ENCODE assay signal across 1 cellular context in the genomic region with DNA sequence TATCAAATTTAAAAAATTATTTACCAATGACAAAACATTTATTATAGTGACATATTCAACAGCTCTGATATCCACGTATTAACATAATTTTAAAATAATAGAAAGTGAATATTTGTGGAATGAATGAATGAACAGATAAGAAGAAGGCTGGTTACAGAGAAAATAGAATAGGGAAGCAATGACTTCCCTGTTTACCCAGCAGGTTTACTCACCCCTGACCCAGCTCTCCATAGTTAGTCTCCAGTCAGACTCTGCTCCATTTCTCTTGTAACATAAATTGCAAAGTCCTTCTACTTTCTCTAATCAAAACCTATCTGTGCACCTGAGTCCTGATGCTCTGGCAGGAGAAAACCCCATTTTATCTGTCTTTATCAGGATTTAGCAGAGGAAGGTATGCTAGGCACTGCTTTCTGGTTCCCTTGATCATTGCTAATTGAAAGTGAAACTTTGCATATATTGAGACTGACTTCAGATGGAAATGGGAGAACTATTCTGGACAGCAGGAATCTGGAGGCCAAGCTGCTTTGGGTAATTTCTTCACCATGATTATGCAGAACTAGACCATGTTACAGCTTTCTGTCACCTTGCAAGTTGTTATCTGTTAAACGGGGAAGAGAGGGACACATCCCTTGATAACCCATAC.
TF ChIP-seq lines count a peak whose summit lies in the region.

No MANE protein-coding gene starts in this region.

TF ChIP-seq in SK-N-SH, 30 proteins besides CTCF, POLR2A, EP300 and RAD21:
- TF ChIP-seq GATA2 (CRISPR knock-in tag; IDR thresholded peaks at IDR 0.05): no peak
- no peak for TF ChIP-seq FOXJ3 (CRISPR knock-in tag; IDR thresholded peaks at IDR 0.05)
- TF ChIP-seq, protein P1, sequence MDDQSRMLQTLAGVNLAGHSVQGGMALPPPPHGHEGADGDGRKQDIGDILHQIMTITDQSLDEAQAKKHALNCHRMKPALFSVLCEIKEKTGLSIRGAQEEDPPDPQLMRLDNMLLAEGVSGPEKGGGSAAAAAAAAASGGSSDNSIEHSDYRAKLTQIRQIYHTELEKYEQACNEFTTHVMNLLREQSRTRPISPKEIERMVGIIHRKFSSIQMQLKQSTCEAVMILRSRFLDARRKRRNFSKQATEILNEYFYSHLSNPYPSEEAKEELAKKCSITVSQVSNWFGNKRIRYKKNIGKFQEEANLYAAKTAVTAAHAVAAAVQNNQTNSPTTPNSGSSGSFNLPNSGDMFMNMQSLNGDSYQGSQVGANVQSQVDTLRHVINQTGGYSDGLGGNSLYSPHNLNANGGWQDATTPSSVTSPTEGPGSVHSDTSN (IDR thresholded peaks at IDR 0.05): no peak
- no peak for TF ChIP-seq POLR2AphosphoS5 (IDR thresholded peaks at IDR 0.05; ENCODE audit: low read depth, low read length)
- TF ChIP-seq, protein P2, sequence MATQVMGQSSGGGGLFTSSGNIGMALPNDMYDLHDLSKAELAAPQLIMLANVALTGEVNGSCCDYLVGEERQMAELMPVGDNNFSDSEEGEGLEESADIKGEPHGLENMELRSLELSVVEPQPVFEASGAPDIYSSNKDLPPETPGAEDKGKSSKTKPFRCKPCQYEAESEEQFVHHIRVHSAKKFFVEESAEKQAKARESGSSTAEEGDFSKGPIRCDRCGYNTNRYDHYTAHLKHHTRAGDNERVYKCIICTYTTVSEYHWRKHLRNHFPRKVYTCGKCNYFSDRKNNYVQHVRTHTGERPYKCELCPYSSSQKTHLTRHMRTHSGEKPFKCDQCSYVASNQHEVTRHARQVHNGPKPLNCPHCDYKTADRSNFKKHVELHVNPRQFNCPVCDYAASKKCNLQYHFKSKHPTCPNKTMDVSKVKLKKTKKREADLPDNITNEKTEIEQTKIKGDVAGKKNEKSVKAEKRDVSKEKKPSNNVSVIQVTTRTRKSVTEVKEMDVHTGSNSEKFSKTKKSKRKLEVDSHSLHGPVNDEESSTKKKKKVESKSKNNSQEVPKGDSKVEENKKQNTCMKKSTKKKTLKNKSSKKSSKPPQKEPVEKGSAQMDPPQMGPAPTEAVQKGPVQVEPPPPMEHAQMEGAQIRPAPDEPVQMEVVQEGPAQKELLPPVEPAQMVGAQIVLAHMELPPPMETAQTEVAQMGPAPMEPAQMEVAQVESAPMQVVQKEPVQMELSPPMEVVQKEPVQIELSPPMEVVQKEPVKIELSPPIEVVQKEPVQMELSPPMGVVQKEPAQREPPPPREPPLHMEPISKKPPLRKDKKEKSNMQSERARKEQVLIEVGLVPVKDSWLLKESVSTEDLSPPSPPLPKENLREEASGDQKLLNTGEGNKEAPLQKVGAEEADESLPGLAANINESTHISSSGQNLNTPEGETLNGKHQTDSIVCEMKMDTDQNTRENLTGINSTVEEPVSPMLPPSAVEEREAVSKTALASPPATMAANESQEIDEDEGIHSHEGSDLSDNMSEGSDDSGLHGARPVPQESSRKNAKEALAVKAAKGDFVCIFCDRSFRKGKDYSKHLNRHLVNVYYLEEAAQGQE (IDR thresholded peaks at IDR 0.05; ENCODE audit: low read depth, low read length): no peak
- no peak for TF ChIP-seq CHD2 (IDR thresholded peaks at IDR 0.05; ENCODE audit: low read length, partially characterized antibody)
- no peak for TF ChIP-seq MEF2A (IDR thresholded peaks at IDR 0.05; ENCODE audit: borderline replicate concordance, low read depth)
- TF ChIP-seq TAF1 (IDR thresholded peaks at IDR 0.05; ENCODE audit: borderline replicate concordance, low read depth, low read length): no peak
- TF ChIP-seq, protein P3, sequence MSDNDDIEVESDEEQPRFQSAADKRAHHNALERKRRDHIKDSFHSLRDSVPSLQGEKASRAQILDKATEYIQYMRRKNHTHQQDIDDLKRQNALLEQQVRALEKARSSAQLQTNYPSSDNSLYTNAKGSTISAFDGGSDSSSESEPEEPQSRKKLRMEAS (IDR thresholded peaks at IDR 0.05; ENCODE audit: low read depth): no peak
- TF ChIP-seq SIN3A (IDR thresholded peaks at IDR 0.05; ENCODE audit: borderline replicate concordance, low read depth, low read length): no peak
- TF ChIP-seq RFX5 (IDR thresholded peaks at IDR 0.05; ENCODE audit: low read length): no peak
- TF ChIP-seq, protein P4, sequence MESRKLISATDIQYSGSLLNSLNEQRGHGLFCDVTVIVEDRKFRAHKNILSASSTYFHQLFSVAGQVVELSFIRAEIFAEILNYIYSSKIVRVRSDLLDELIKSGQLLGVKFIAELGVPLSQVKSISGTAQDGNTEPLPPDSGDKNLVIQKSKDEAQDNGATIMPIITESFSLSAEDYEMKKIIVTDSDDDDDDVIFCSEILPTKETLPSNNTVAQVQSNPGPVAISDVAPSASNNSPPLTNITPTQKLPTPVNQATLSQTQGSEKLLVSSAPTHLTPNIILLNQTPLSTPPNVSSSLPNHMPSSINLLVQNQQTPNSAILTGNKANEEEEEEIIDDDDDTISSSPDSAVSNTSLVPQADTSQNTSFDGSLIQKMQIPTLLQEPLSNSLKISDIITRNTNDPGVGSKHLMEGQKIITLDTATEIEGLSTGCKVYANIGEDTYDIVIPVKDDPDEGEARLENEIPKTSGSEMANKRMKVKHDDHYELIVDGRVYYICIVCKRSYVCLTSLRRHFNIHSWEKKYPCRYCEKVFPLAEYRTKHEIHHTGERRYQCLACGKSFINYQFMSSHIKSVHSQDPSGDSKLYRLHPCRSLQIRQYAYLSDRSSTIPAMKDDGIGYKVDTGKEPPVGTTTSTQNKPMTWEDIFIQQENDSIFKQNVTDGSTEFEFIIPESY (IDR thresholded peaks at IDR 0.05; ENCODE audit: borderline replicate concordance, low read depth): no peak
- TF ChIP-seq, protein P5, sequence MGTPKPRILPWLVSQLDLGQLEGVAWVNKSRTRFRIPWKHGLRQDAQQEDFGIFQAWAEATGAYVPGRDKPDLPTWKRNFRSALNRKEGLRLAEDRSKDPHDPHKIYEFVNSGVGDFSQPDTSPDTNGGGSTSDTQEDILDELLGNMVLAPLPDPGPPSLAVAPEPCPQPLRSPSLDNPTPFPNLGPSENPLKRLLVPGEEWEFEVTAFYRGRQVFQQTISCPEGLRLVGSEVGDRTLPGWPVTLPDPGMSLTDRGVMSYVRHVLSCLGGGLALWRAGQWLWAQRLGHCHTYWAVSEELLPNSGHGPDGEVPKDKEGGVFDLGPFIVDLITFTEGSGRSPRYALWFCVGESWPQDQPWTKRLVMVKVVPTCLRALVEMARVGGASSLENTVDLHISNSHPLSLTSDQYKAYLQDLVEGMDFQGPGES (IDR thresholded peaks at IDR 0.05; ENCODE audit: low read depth, low read length): no peak
- TF ChIP-seq JUND (IDR thresholded peaks at IDR 0.05): no peak
- TF ChIP-seq, protein P6, sequence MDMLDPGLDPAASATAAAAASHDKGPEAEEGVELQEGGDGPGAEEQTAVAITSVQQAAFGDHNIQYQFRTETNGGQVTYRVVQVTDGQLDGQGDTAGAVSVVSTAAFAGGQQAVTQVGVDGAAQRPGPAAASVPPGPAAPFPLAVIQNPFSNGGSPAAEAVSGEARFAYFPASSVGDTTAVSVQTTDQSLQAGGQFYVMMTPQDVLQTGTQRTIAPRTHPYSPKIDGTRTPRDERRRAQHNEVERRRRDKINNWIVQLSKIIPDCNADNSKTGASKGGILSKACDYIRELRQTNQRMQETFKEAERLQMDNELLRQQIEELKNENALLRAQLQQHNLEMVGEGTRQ (IDR thresholded peaks at IDR 0.05; ENCODE audit: borderline replicate concordance, low read depth, low read length): no peak
- no peak for TF ChIP-seq SMC3 (IDR thresholded peaks at IDR 0.05; ENCODE audit: low read depth, low read length)
- TF ChIP-seq FOXM1 (IDR thresholded peaks at IDR 0.05; ENCODE audit: low read depth): no peak
- no peak for TF ChIP-seq GABPA (IDR thresholded peaks at IDR 0.05; ENCODE audit: low read depth)
- TF ChIP-seq FOSL2 (IDR thresholded peaks at IDR 0.05; ENCODE audit: borderline replicate concordance, low read depth): no peak
- TF ChIP-seq NFIC (IDR thresholded peaks at IDR 0.05; ENCODE audit: borderline replicate concordance): no peak
